ENCODE assay signal across 1 cellular context in the genomic region with DNA sequence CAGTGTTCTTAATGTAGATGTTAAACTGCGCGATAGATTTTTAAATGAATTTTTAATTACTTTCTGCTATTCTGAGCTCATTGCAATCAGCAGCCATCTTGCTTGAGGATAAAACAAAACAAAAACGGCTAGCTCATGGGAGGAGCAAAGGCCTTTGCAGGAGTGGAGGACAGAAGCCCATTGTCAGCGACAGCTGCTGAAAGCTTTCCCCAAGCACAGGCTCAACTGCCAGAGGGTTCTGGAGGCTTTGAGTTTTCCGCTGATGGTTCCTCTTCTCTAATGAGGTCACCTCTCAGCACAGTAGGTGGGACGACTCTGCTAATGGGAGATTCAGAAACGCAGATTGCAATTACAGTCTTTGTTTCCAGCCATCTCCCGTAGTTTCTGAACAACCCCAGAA.
TF ChIP-seq lines count a peak whose summit lies in the region.

No MANE protein-coding gene starts in this region.

TF ChIP-seq in GM23338, 12 proteins besides CTCF, POLR2A, EP300 and RAD21 (continued from another document):
- TF ChIP-seq, protein P1, sequence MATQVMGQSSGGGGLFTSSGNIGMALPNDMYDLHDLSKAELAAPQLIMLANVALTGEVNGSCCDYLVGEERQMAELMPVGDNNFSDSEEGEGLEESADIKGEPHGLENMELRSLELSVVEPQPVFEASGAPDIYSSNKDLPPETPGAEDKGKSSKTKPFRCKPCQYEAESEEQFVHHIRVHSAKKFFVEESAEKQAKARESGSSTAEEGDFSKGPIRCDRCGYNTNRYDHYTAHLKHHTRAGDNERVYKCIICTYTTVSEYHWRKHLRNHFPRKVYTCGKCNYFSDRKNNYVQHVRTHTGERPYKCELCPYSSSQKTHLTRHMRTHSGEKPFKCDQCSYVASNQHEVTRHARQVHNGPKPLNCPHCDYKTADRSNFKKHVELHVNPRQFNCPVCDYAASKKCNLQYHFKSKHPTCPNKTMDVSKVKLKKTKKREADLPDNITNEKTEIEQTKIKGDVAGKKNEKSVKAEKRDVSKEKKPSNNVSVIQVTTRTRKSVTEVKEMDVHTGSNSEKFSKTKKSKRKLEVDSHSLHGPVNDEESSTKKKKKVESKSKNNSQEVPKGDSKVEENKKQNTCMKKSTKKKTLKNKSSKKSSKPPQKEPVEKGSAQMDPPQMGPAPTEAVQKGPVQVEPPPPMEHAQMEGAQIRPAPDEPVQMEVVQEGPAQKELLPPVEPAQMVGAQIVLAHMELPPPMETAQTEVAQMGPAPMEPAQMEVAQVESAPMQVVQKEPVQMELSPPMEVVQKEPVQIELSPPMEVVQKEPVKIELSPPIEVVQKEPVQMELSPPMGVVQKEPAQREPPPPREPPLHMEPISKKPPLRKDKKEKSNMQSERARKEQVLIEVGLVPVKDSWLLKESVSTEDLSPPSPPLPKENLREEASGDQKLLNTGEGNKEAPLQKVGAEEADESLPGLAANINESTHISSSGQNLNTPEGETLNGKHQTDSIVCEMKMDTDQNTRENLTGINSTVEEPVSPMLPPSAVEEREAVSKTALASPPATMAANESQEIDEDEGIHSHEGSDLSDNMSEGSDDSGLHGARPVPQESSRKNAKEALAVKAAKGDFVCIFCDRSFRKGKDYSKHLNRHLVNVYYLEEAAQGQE (IDR thresholded peaks at IDR 0.05; ENCODE audit: unreplicated experiment): no peak
